In the genomic region with DNA sequence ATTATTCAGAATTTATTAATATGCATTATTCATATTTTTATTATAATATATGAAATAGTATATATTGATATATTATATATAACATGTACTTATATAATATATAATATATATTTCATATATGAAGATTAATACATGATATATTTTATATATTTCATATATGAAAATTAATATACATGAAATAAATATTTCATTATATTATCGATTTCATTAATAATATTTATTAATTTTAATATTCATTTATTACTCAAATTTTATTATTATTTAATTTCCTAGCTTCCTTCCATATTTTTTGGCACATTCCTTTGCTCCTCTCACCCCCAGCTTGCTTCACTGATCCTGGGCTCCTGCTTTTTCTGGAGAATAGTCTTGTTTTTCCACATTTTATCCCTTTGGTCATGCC, we compare ENCODE assay signal across 21 cellular contexts. TPM values are rescaled to one million over a fixed set of nuclear protein-coding genes. Genes with fewer than 3 reads are reported as not detected.
"Had no signal": no experiment of that assay in that cellular context is flagged by ENCODE, and none has a peak within 500 bp of the region (broad histone marks: within the 10 kb centered on the region; RNA-seq: fewer than 3 reads in every experiment).

No MANE protein-coding gene starts in this region.

- ATAC-seq: SK-N-SH treated with all-trans-retinoic acid at 6 μM for 48 hours had no signal

- H3K27ac ChIP-seq: RWPE1, SJCRH30 had no signal

- H3K9me3 ChIP-seq: SJCRH30 had no signal

- H3K36me3 ChIP-seq: SJCRH30 had no signal

- H3K4me1 ChIP-seq: SJCRH30 had no signal

- DNase-seq: KBM-7, NCI-H1048, NCI-H1105, NCI-H1417, NCI-H1436 treated with DMSO at 0.1 percent for 48 hours, NCI-H1694, NCI-H1930, NCI-H2081, NCI-H2107, NCI-H2227 treated with DMSO at 0.1 percent for 48 hours, NCI-H524, NCI-H526 treated with DMSO at 0.1 percent for 48 hours, NCI-H748 treated with DMSO at 0.1 percent for 48 hours, SHP77, SJCRH30 had no signal

- H3K27me3 ChIP-seq: SJCRH30 had no signal

- H3K4me3 ChIP-seq: SJCRH30 had no signal

RNA-seq across cellular contexts. Expression of gene CD8B2, which starts 29.7 kb away (rescaled TPM):
- total RNA-seq: HT-29, LHCN-M2, MCF 10A, NCI-H460, SJCRH30 had no signal

RNA-seq across cellular contexts. Expression of gene RGPD3, which starts 48.7 kb away (rescaled TPM):
- total RNA-seq: HT-29, MCF 10A, SJCRH30 had no signal
